In the genomic region with DNA sequence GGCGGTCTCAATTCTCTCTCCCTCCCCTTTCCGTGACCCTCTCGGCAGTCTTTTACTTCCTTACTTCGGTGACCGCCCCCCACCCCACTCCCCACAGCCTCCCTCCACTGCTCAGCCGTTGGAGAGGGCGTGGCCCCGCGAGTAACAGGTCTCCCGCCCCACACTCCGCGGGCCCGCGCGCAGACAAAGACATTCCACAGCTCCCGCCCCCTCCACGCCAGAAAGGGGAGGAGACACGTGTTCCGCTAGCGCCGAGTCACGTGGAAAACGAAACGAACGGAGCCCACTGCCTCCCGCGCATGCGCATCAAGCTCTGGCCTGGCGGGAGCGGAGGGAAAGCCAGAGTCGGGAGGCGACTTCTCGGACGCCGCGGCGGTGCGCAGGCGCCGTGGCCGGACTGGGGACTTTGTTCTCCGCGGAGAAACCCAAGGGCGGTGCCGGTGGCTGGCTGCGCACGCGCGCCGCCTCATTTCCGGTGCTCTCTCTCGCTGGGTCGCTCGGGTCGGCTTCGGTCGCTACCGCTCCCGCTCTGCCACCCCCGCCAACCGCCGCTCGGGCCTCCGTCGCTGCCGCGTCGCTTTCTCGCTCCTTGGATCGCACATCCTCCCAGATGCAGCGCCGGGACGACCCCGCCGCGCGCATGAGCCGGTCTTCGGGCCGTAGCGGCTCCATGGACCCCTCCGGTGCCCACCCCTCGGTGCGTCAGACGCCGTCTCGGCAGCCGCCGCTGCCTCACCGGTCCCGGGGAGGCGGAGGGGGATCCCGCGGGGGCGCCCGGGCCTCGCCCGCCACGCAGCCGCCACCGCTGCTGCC, we compare ENCODE assay signal across 8 cellular contexts. TPM values are rescaled to one million over a fixed set of nuclear protein-coding genes. Genes with fewer than 3 reads are reported as not detected.
A peak's percentile ranks its signal among the peaks of the same experiment; 100 is the strongest.
DNase-seq lines count a peak whose midpoint lies in the region; ATAC-seq lines count a peak whose summit lies in the region.

A gene with protein sequence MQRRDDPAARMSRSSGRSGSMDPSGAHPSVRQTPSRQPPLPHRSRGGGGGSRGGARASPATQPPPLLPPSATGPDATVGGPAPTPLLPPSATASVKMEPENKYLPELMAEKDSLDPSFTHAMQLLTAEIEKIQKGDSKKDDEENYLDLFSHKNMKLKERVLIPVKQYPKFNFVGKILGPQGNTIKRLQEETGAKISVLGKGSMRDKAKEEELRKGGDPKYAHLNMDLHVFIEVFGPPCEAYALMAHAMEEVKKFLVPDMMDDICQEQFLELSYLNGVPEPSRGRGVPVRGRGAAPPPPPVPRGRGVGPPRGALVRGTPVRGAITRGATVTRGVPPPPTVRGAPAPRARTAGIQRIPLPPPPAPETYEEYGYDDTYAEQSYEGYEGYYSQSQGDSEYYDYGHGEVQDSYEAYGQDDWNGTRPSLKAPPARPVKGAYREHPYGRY (plus strand): TSS at position 483 of the 813 bp plus-strand sequence. CDS start 128 bp downstream, at position 611.

- H3K9me3 Mint-ChIP-seq in activated naive CD4-positive, alpha-beta T cell treated with anti-CD3 and anti-CD28 coated beads, Interleukin-2, amount 50 U/mL, for 72 hours = no peaks in the 10 kb centered on the region

- peak within 1 kb of the TSS; percentile 96 for H3K4me3 ChIP-seq in GM08714 (ENCODE audit: low read length)

- H3K36me3 Mint-ChIP-seq in activated naive CD4-positive, alpha-beta T cell treated with anti-CD3 and anti-CD28 coated beads, Interleukin-2, amount 50 U/mL, for 72 hours = peaks cover 26 to 27% of the 10 kb centered on the region in 2 donors

- peak within 1 kb of the TSS; percentile 95 for H3K27ac ChIP-seq in temporal lobe (ENCODE audit: low read depth, low read length)

- DNase-seq in NCI-H1092 treated with DMSO at 0.1 percent for 48 hours (lab: John Stamatoyannopoulos, UW) (peak; percentile 99), SKM-1 (lab: John Stamatoyannopoulos, UW; ENCODE audit: unreplicated experiment) (peak; percentile 98), glomerular endothelial cell (ENCODE audit: extremely low read depth, low read depth, low spot score) (peak; percentile 84), occipital lobe (lab: John Stamatoyannopoulos, UW) (peak; percentile 96)
- peak; percentile 98 to 100 for DNase-seq in activated naive CD4-positive, alpha-beta T cell treated with anti-CD3 and anti-CD28 coated beads, Interleukin-2, amount 50 U/mL, for 72 hours (ENCODE audit: low spot score in 2 of 2)

- ATAC-seq in HG02610 (IDR thresholded peaks at IDR 0.05; ENCODE audit: unreplicated experiment) = peak; percentile 86
- peak; percentile 87 to 90 for ATAC-seq in activated naive CD4-positive, alpha-beta T cell treated with anti-CD3 and anti-CD28 coated beads, Interleukin-2, amount 50 U/mL, for 72 hours

- peak within 1 kb of the TSS; percentile 97 to 99 for H3K27ac Mint-ChIP-seq in activated naive CD4-positive, alpha-beta T cell treated with anti-CD3 and anti-CD28 coated beads, Interleukin-2, amount 50 U/mL, for 72 hours

RNA-seq across cellular contexts. Expression of the gene that starts here (rescaled TPM):
- 100 to 1,000 TPM; 159 to 210 TPM for total RNA-seq in activated naive CD4-positive, alpha-beta T cell treated with anti-CD3 and anti-CD28 coated beads, Interleukin-2, amount 50 U/mL, for 72 hours
- total RNA-seq in glomerular endothelial cell (86.4 and 128 TPM in 2 replicates), occipital lobe (87.2 TPM), temporal lobe (130 TPM)

Comparison
In these comparisons a context has a peak if more than half of its experiments do, and no peak if none do; other contexts are left out.
1. Peak in every context shown above with its lines: DNase-seq, ATAC-seq, H3K4me3 ChIP-seq and H3K27ac ChIP-seq.